ENCODE assay signal across 1 cellular context in the genomic region with DNA sequence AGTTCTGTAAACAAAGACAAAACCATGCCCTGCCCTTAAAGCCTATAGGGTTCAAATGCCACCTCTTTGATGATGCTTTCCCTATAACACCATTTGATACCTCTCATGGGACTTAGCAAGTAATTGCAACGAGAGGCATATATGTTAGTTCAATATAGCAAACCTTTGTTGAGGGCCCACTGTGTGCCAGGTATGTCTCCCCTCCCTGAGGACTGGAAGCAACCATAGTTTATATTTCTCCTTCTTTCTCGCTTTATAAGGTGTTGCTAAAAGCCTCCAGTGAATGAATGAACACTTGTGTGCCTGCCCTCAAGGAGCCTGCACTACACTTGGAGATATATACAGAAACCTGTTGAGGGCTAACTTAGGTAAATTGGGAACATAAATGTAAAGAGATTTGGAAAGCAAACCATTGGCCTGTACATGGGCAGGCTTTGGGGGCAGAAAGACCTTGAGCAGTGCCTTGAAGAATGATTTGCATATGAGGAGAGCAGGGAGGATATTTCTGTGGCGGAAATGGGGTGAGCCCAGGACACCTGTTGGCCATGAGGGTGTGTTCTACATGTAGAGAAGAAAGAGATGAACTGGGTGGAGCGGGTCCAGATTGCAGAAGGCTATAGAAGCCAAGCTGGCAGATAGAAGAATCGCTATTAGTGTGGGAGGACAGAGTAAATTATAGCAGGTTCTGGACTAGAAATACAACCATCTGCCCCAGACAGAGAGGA.
TF ChIP-seq lines count a peak whose summit lies in the region.

No MANE protein-coding gene starts in this region.

TF ChIP-seq in H1, 55 proteins besides CTCF, POLR2A, EP300 and RAD21:
- TF ChIP-seq CEBPB (IDR thresholded peaks at IDR 0.05; ENCODE audit: low read depth, low read length) (no peak), SIX5 (IDR thresholded peaks at IDR 0.05; ENCODE audit: low read depth, low read length) (no peak), SIN3A (conservative IDR thresholded peaks at IDR 0.05 in 1 of 2, IDR thresholded peaks at IDR 0.05 in 1 of 2; ENCODE audit: low read depth in 1 of 2, low read length in 2 of 2) (no peak), SIRT6 (IDR thresholded peaks at IDR 0.05; ENCODE audit: low read length) (no peak), GTF2F1 (IDR thresholded peaks at IDR 0.05; ENCODE audit: borderline replicate concordance, low read depth, low read length) (no peak), TAF1 (IDR thresholded peaks at IDR 0.05; ENCODE audit: low read depth, low read length) (no peak), EZH2 (IDR thresholded peaks at IDR 0.05; ENCODE audit: low read depth, low read length, severe bottlenecking) (no peak)
